8 cellular contexts compared by ENCODE assay signal in the genomic region with DNA sequence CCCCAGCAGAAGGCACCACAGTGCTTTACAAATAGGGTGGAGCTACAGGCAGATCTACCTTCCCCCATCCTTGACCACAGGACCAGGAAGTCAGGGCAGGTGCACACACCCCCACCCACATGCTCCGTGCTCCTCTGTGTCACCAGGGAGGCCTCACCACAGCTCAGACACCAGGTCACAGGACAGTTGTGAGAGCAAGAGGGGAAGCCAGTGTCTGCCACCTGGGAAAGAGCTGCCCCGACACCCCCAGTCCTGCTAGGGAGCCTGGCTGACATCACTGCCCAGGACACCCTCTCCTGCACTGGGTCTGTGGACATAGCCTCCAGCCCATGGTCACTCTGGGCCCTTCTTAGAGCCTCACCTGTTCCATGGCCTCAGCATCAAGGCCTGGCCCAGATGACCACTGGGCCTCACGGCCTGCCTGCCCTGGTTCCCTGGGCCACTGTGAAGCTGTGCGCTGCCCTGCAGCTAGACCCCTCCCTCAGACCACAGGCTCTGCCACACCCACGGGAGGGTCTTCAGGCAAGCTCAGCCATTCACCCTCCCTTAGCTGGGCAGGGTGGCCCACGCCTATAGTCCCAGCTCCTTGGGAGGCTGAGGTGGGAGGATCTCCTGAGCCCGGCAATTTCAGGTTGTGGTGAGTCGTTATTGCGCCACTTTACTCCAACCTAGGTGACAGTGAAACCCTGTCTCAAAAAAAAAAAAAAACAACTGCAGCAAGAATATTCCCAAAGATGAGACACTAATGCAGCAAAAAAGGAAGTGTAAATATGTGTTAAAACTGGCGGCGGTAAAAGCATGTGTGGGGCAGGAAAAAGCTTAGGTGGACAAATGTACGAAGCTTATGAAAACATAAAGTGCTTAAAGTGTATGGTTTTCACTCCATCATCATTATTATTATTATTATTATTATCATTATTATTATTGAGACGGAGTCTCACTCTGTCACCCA. TPM values are rescaled to one million over a fixed set of nuclear protein-coding genes. Genes with fewer than 3 reads are reported as not detected.
DNase-seq lines count a peak whose midpoint lies in the region; ATAC-seq and TF ChIP-seq lines count a peak whose summit lies in the region.

No MANE protein-coding gene starts in this region.

- no peak for TF ChIP-seq POLR2A in breast epithelium (IDR thresholded peaks at IDR 0.05)

- H3K4me3 Mint-ChIP-seq in chondrocyte (ENCODE audit: unreplicated experiment): no peak overlapping the region

- no peaks in the 10 kb centered on the region for H3K9me3 Mint-ChIP-seq in chondrocyte (ENCODE audit: low read depth)

- H3K36me3 ChIP-seq in breast epithelium: no peaks in the 10 kb centered on the region

- H3K4me1 ChIP-seq in breast epithelium: peaks cover 0 to 3% of the 10 kb centered on the region in 2 donors

- no peaks in the 10 kb centered on the region for H3K9me3 ChIP-seq in breast epithelium

- TF ChIP-seq CTCF in RWPE1 (conservative IDR thresholded peaks at IDR 0.05; ENCODE audit: low read depth): no peak
- TF ChIP-seq CTCF in breast epithelium (IDR thresholded peaks at IDR 0.05): no peak
- no peak for TF ChIP-seq CTCF in chondrocyte (IDR thresholded peaks at IDR 0.05)

- intact Hi-C loops in breast epithelium (cut with DNase I; ENCODE audit: low total_unique reads): no loop called here

- H3K4me3 ChIP-seq in breast epithelium: no peak overlapping the region

- no peak for DNase-seq in RWPE1 (ENCODE audit: low spot score)
- DNase-seq in breast epithelium (ENCODE audit: low spot score in 2 of 2): peak; percentile 59 to 61
- peak; percentile 38 for DNase-seq in stimulated activated CD8-positive, alpha-beta memory T cell treated with anti-CD3 and anti-CD28 coated beads, Interleukin-4, amount 100 ng/mL, for 24 hours (ENCODE audit: low read depth)
- no peak for DNase-seq in NCI-H187 treated with DMSO at 0.1 percent for 48 hours (lab: John Stamatoyannopoulos, UW)
- DNase-seq in caudate nucleus (lab: John Stamatoyannopoulos, UW): no peak
- no peak for DNase-seq in chondrocyte (ENCODE audit: low spot score)

- no peaks in the 10 kb centered on the region for H3K27me3 ChIP-seq in breast epithelium

- no peak overlapping the region for H3K27ac Mint-ChIP-seq in chondrocyte (ENCODE audit: unreplicated experiment)

- POLR2A ChIA-PET in RWPE1 (lab: Yijun Ruan, JAX; ENCODE audit: low non-redundant PET): no interaction called here

- H3K27ac ChIP-seq in RWPE1 (peak overlapping the region; percentile 7; the same call in 1 of the 2 replicates), breast epithelium (peak overlapping the region; percentile 69 to 87), caudate nucleus (ENCODE audit: low read depth, low read length) (no peak overlapping the region)

- peaks cover 8% of the 10 kb centered on the region for H3K36me3 Mint-ChIP-seq in chondrocyte (ENCODE audit: low read depth)

- ATAC-seq in GM19043 (IDR thresholded peaks at IDR 0.05; ENCODE audit: low read depth, unreplicated experiment) (peak; percentile 68), HG03066 (IDR thresholded peaks at IDR 0.05; ENCODE audit: low read depth, unreplicated experiment) (peak; percentile 76)

- H3K4me1 Mint-ChIP-seq in chondrocyte (ENCODE audit: low read depth): no peaks in the 10 kb centered on the region

- CTCF ChIA-PET in RWPE1 (lab: Yijun Ruan, JAX): interaction anchor here (0.7 kb wide), 1 partner anchor 27 kb away, joined by 3 read pairs; no protein-coding TSS in a partner anchor

- H3K27me3 Mint-ChIP-seq in chondrocyte (ENCODE audit: low read depth): no peaks in the 10 kb centered on the region

RNA-seq across cellular contexts. Expression of gene POLR3K, which starts 14.2 kb away (rescaled TPM):
- total RNA-seq in breast epithelium: 1 to 10 TPM; 3.8 to 6.9 (median 6.6) TPM
- total RNA-seq in chondrocyte: 7.3 to 11.3 TPM (median 7.5 TPM) in 3 replicates

RNA-seq across cellular contexts. Expression of gene SNRNP25, which starts 14.4 kb away (rescaled TPM):
- total RNA-seq in breast epithelium: 10 to 100 TPM; 17.4 to 23.9 (median 17.9) TPM
- 27.7 to 40.5 TPM (median 28.0 TPM) in 3 replicates for total RNA-seq in chondrocyte

RNA-seq across cellular contexts. Expression of gene RHBDF1, which starts 33.2 kb away (rescaled TPM):
- total RNA-seq in breast epithelium (10 to 100 TPM; 29.0 to 43.3 (median 42.6) TPM), chondrocyte (52.4 to 55.5 TPM (median 52.7 TPM) in 3 replicates)

RNA-seq across cellular contexts. Expression of gene MPG, which starts 38.8 kb away (rescaled TPM):
- 100 to 1,000 TPM in 1 of 3 donors, 10 to 100 TPM in 2; 86.9 to 112 (median 89.1) TPM for total RNA-seq in breast epithelium
- total RNA-seq in chondrocyte: 52.6 to 65.4 TPM (median 61.1 TPM) in 3 replicates

Comparison
In these comparisons a context has a peak if more than half of its experiments do, and no peak if none do; other contexts are left out.
1. DNase-seq: peak in breast epithelium (2 of 2) and stimulated activated CD8-positive, alpha-beta memory T cell treated with anti-CD3 and anti-CD28 coated beads, Interleukin-4, amount 100 ng/mL, for 24 hours (single experiment); none in RWPE1 (single experiment), NCI-H187 treated with DMSO at 0.1 percent for 48 hours (single experiment), caudate nucleus (0 of 61) and chondrocyte (single experiment).